ENCODE assay signal across 14 cellular contexts in the genomic region with DNA sequence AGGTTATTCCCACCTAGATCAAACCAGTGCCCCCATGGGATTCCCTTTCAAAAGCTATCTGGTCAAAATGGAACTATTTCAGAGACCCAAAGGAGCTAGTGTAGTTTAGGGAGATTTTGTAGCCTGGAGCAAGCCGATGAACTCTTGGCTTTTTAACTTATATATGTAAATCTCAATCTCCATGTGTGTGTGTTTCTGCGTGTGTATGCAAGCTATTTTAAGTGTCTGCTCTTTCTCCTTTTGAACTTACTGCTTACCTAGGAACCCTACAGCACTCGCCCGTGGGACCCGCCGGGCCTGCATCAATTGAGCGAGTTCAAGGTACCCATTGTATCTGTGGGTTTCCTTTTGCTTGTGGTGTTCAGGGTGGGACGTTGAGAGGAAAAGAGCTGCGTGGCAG. TPM values are rescaled to one million over a fixed set of nuclear protein-coding genes. Genes with fewer than 3 reads are reported as not detected.
DNase-seq lines count a peak whose midpoint lies in the region; ATAC-seq and TF ChIP-seq lines count a peak whose summit lies in the region.
"Had no signal": no experiment of that assay in that cellular context is flagged by ENCODE, and none has a peak within 500 bp of the region (broad histone marks: within the 10 kb centered on the region; RNA-seq: fewer than 3 reads in every experiment).

No MANE protein-coding gene starts in this region.

- POLR2A ChIA-PET in activated CD4-positive, alpha-beta T cell treated with anti-CD3 and anti-CD28 coated beads, Interleukin-2, amount 10 ng/mL, durations not matched to agents 7 days and 5 days (lab: Charles Lee): no interaction called here
- POLR2A ChIA-PET in OCI-LY7 (lab: Charles Lee): no interaction called here

- peaks cover 9% of the 10 kb centered on the region for H3K4me1 ChIP-seq in foreskin keratinocyte
- H3K4me1 ChIP-seq in OCI-LY7 (ENCODE audit: insufficient read depth, low read length, poor library complexity, severe bottlenecking): no peaks in the 10 kb centered on the region

- DNase-seq in activated CD4-positive, alpha-beta T cell treated with anti-CD3 and anti-CD28 coated beads, Interleukin-2, amount 10 ng/mL, durations not matched to agents 7 days and 5 days: no peak
- no peak for DNase-seq in activated CD4-positive, alpha-beta T cell treated with anti-CD3 and anti-CD28 coated beads, Interleukin-2, amount 50 U/mL, for 1 hour
- no peak for DNase-seq in foreskin keratinocyte
- DNase-seq in cerebellar cortex (ENCODE audit: low spot score): no peak
- DNase-seq in GM13977 (ENCODE audit: low spot score): no peak
- no peak for DNase-seq in OCI-LY7 (ENCODE audit: low spot score)
- DNase-seq: DMS79 treated with DMSO at 0.1 percent for 48 hours, PC-3, small intestine had no signal

- BruUV-seq in OCI-LY7 (replicated peaks; lab: Mats Ljungman, UMichigan): no TSS peak

- H3K9me3 ChIP-seq in OCI-LY7 (ENCODE audit: low read length): no peaks in the 10 kb centered on the region

- H3K4me1 Mint-ChIP-seq in activated CD4-positive, alpha-beta T cell treated with anti-CD3 and anti-CD28 coated beads, Interleukin-2, amount 10 ng/mL, durations not matched to agents 7 days and 5 days: peaks cover 24% of the 10 kb centered on the region
- H3K4me1 Mint-ChIP-seq: neural crest cell had no signal

- intact Hi-C loops in OCI-LY7 (cut with micrococcal nuclease; ENCODE audit: unreplicated experiment): no loop called here

- peak overlapping the region; percentile 82 for H3K27ac Mint-ChIP-seq in activated CD4-positive, alpha-beta T cell treated with anti-CD3 and anti-CD28 coated beads, Interleukin-2, amount 10 ng/mL, durations not matched to agents 7 days and 5 days

- no peaks in the 10 kb centered on the region for H3K79me2 ChIP-seq in OCI-LY7 (ENCODE audit: insufficient read depth, low read depth, low read length)

- in situ Hi-C loops in GM13977 (cut with MboI; ENCODE audit: low pct_unique_long_range_greater_than_20kb, low sequenced_read_pairs, unreplicated experiment): no loop called here

- H3K4me3 Mint-ChIP-seq in activated CD4-positive, alpha-beta T cell treated with anti-CD3 and anti-CD28 coated beads, Interleukin-2, amount 10 ng/mL, durations not matched to agents 7 days and 5 days: peak overlapping the region; percentile 34
- H3K4me3 Mint-ChIP-seq: neural crest cell had no signal

- H3K27ac ChIP-seq in foreskin keratinocyte (peak overlapping the region; percentile 53), OCI-LY7 (ENCODE audit: low read depth, low read length, poor library complexity, severe bottlenecking) (no peak overlapping the region)

- H3K36me3 ChIP-seq in OCI-LY7 (ENCODE audit: insufficient read depth, low read length): peaks cover 86% of the 10 kb centered on the region

- H3K27me3 ChIP-seq in foreskin keratinocyte: no peaks in the 10 kb centered on the region

- H3K4me2 ChIP-seq in OCI-LY7 (ENCODE audit: low read length): no peak overlapping the region

- peaks cover 53% of the 10 kb centered on the region for H3K36me3 Mint-ChIP-seq in activated CD4-positive, alpha-beta T cell treated with anti-CD3 and anti-CD28 coated beads, Interleukin-2, amount 10 ng/mL, durations not matched to agents 7 days and 5 days (ENCODE audit: low read depth)

- no peak overlapping the region for H3K4me3 ChIP-seq in OCI-LY7 (ENCODE audit: low read depth, low read length, poor library complexity, severe bottlenecking)

- no peaks in the 10 kb centered on the region for H3K27me3 Mint-ChIP-seq in activated CD4-positive, alpha-beta T cell treated with anti-CD3 and anti-CD28 coated beads, Interleukin-2, amount 10 ng/mL, durations not matched to agents 7 days and 5 days

- no peak overlapping the region for H2AFZ ChIP-seq in OCI-LY7 (ENCODE audit: low read length)

- CTCF ChIA-PET in activated CD4-positive, alpha-beta T cell treated with anti-CD3 and anti-CD28 coated beads, Interleukin-2, amount 10 ng/mL, durations not matched to agents 7 days and 5 days (lab: Charles Lee): no interaction called here
- CTCF ChIA-PET in OCI-LY7 (lab: Charles Lee; ENCODE audit: unreplicated experiment): no interaction called here

- ATAC-seq in GM21447 (IDR thresholded peaks at IDR 0.05; ENCODE audit: unreplicated experiment) (peak; percentile 37), HG03354 (IDR thresholded peaks at IDR 0.05; ENCODE audit: poor library complexity, severe bottlenecking, unreplicated experiment) (peak; percentile 38), foreskin keratinocyte (no peak)

- no peaks in the 10 kb centered on the region for H4K20me1 ChIP-seq in OCI-LY7 (ENCODE audit: insufficient read depth, low read length)

- H3K9me2 ChIP-seq in OCI-LY7 (ENCODE audit: insufficient read depth, low read length): no peaks in the 10 kb centered on the region

- H3K9me3 Mint-ChIP-seq in activated CD4-positive, alpha-beta T cell treated with anti-CD3 and anti-CD28 coated beads, Interleukin-2, amount 10 ng/mL, durations not matched to agents 7 days and 5 days: no peaks in the 10 kb centered on the region
- H3K9me3 Mint-ChIP-seq: neural crest cell had no signal

- TF ChIP-seq CTCF in foreskin keratinocyte (conservative IDR thresholded peaks at IDR 0.05) (no peak), GM13977 (IDR thresholded peaks at IDR 0.05; ENCODE audit: extremely low read depth, insufficient read depth, missing control alignments) (no peak), OCI-LY7 (conservative IDR thresholded peaks at IDR 0.05; ENCODE audit: low read length) (no peak)

RNA-seq across cellular contexts. Expression of a gene that starts 10.4 kb away (rescaled TPM):
- total RNA-seq in activated CD4-positive, alpha-beta T cell treated with anti-CD3 and anti-CD28 coated beads, Interleukin-2, amount 10 ng/mL, durations not matched to agents 7 days and 5 days: 10 to 100 TPM; 33.9 to 35.8 TPM
- total RNA-seq in foreskin keratinocyte (31.0 and 34.1 TPM in 2 replicates), OCI-LY7 (2022) (30.0 and 32.6 TPM in 2 replicates)
- polyA plus RNA-seq in foreskin keratinocyte: 19.8 and 21.7 TPM in 2 replicates
- 26.5 and 30.4 TPM in 2 replicates for total RNA-seq in OCI-LY7 (2014; rRNA removed; shearing (Covaris generic))

RNA-seq across cellular contexts. Expression of a gene that starts 43.6 kb away (rescaled TPM):
- total RNA-seq in activated CD4-positive, alpha-beta T cell treated with anti-CD3 and anti-CD28 coated beads, Interleukin-2, amount 10 ng/mL, durations not matched to agents 7 days and 5 days: not detected
- total RNA-seq in foreskin keratinocyte (not detected in 2 replicates), OCI-LY7 (2022) (not detected in 2 replicates)
- not detected in 2 replicates for polyA plus RNA-seq in foreskin keratinocyte
- 0.05 TPM in 1 of 2 replicates, not detected in the other for total RNA-seq in OCI-LY7 (2014; rRNA removed; shearing (Covaris generic))
- total RNA-seq: A172, kidney epithelial cell, neural crest cell, PC-3 had no signal
- polyA plus RNA-seq: small intestine had no signal
